In genomic region chr3:73622135-73622534, GRCh38 we compare ENCODE assay signal across 10 cellular contexts. TPM values are rescaled to one million over a fixed set of nuclear protein-coding genes. Genes with fewer than 3 reads are reported as not detected.
A peak's percentile ranks its signal among the peaks of the same experiment; 100 is the strongest.
DNase-seq lines count a peak whose midpoint lies in the region; FAIRE-seq and TF ChIP-seq lines count a peak whose summit lies in the region.
"Had no signal": no experiment of that assay in that cellular context is flagged by ENCODE, and none has a peak within 500 bp of the region (broad histone marks: within the 10 kb centered on the region; RNA-seq: fewer than 3 reads in every experiment).

No MANE protein-coding gene starts in this region.

- DNase-seq in MG63 (peak; percentile 75), COLO829 (ENCODE audit: low spot score) (no peak), thyroid gland (no peak), GF-D8 (lab: John Stamatoyannopoulos, UW) (no peak), kidney glomerular epithelial cell (lab: John Stamatoyannopoulos, UW) (no peak)
- DNase-seq: activated T-cell treated with anti-CD3 and anti-CD28 coated beads, Interleukin-2, amount 50 U/mL, for 72 hours; NCI-H187 treated with DMSO at 0.1 percent for 48 hours had no signal

- FAIRE-seq in islet of Langerhans (lab: Jason Lieb, UNC), result peak; percentile 55

- TF ChIP-seq CTCF in thyroid gland (IDR thresholded peaks at IDR 0.05), result no peak

- H3K4me1 ChIP-seq in stomach smooth muscle (ENCODE audit: control insufficient read depth, insufficient read depth, low read length) (peaks cover 46% of the 10 kb centered on the region), thyroid gland (peaks cover 0 to 11% of the 10 kb centered on the region in 2 donors)

- 48 to 49% methylated on average over 6 of the region's 6 CpGs for WGBS in thyroid gland, 2 donors

- no peaks in the 10 kb centered on the region for H3K9me3 ChIP-seq in MG63
- H3K9me3 ChIP-seq in stomach smooth muscle (ENCODE audit: control insufficient read depth in 2 of 2, low read length in 2 of 2), result no peaks in the 10 kb centered on the region
- H3K9me3 ChIP-seq in thyroid gland, result no peaks in the 10 kb centered on the region

- peak overlapping the region; percentile 29 for H3K27ac ChIP-seq in angular gyrus (ENCODE audit: low read depth, low read length)
- H3K27ac ChIP-seq in stomach smooth muscle (ENCODE audit: low read length), result peak overlapping the region; percentile 94
- H3K27ac ChIP-seq in thyroid gland, result no peak overlapping the region

- H3K9ac ChIP-seq in stomach smooth muscle (ENCODE audit: low read length in 2 of 2), result peak overlapping the region; percentile 90 to 96

- TF ChIP-seq POLR2A in thyroid gland (IDR thresholded peaks at IDR 0.05), result no peak

- H3K36me3 ChIP-seq in MG63 (peaks cover 7% of the 10 kb centered on the region), stomach smooth muscle (ENCODE audit: control insufficient read depth in 2 of 2, insufficient read depth in 2 of 2, low read length in 2 of 2) (no peaks in the 10 kb centered on the region), thyroid gland (no peaks in the 10 kb centered on the region)

- intact Hi-C loops in thyroid gland (cut with DNase I), result no loop called here

- peak overlapping the region; percentile 65 for H3K4me3 ChIP-seq in MG63
- peak overlapping the region; percentile 96 for H3K4me3 ChIP-seq in stomach smooth muscle (ENCODE audit: low read length in 2 of 2)
- no peak overlapping the region for H3K4me3 ChIP-seq in thyroid gland (replicated peaks in 1 of 3)

- H3K27me3 ChIP-seq in MG63 (no peaks in the 10 kb centered on the region), stomach smooth muscle (ENCODE audit: control insufficient read depth in 1 of 2, insufficient read depth in 2 of 2, low read length in 2 of 2) (no peaks in the 10 kb centered on the region), thyroid gland (no peaks in the 10 kb centered on the region)

RNA-seq across cellular contexts. Expression of gene PDZRN3, which starts 2.6 kb away (rescaled TPM):
- 19.2 and 30.3 TPM in 2 replicates for total RNA-seq in MG63 (2014; rRNA removed; shearing (Covaris generic); ENCODE audit: low replicate concordance)
- total RNA-seq in thyroid gland, result 1 to 10 TPM; 4.4 to 8.3 (median 6.0) TPM
- total RNA-seq: activated T-cell treated with anti-CD3 and anti-CD28 coated beads, Interleukin-2, amount 50 U/mL, for 72 hours had no signal

Comparison
In these comparisons a context has a peak if more than half of its experiments do, and no peak if none do; other contexts are left out.
1. H3K4me3 ChIP-seq: peak in MG63 (single experiment) and stomach smooth muscle (2 of 2); none in thyroid gland (0 of 3).
2. H3K27ac ChIP-seq: peak in angular gyrus (single experiment) and stomach smooth muscle (single experiment); none in thyroid gland (0 of 3).